1 cellular context compared by ENCODE assay signal in genomic region chrX:51891245-51891644, GRCh38.
TF ChIP-seq lines count a peak whose summit lies in the region.

No MANE protein-coding gene starts in this region.

TF ChIP-seq in HepG2, 621 proteins besides CTCF, POLR2A, EP300 and RAD21:
- TF ChIP-seq BATF2 (CRISPR knock-in tag; IDR thresholded peaks at IDR 0.05) = no peak
- TF ChIP-seq MAFK (conservative IDR thresholded peaks at IDR 0.05 in 1 of 2, IDR thresholded peaks at IDR 0.05 in 1 of 2; ENCODE audit: low read length in 2 of 2) = peak; percentile 24 to 63; a peak in 3 of 4 replicates
- no peak for TF ChIP-seq CREBL2 (CRISPR knock-in tag; IDR thresholded peaks at IDR 0.05; ENCODE audit: borderline replicate concordance)
- TF ChIP-seq NFRKB (IDR thresholded peaks at IDR 0.05) = no peak
- no peak for TF ChIP-seq ZNF282 (IDR thresholded peaks at IDR 0.05; ENCODE audit: partially characterized antibody)
- peak; percentile 34; the same call in 1 of the 2 replicates for TF ChIP-seq MAFF (IDR thresholded peaks at IDR 0.05; ENCODE audit: low read depth, low read length)
- no peak for TF ChIP-seq RXRB (CRISPR knock-in tag; IDR thresholded peaks at IDR 0.05; ENCODE audit: borderline replicate concordance)
- TF ChIP-seq ZNF256 (CRISPR knock-in tag; conservative IDR thresholded peaks at IDR 0.05) = no peak
- no peak for TF ChIP-seq TSC22D2 (CRISPR knock-in tag; IDR thresholded peaks at IDR 0.05; ENCODE audit: borderline replicate concordance)
